8 cellular contexts compared by ENCODE assay signal in genomic region chr1:34858901-34859441, GRCh38. TPM values are rescaled to one million over a fixed set of nuclear protein-coding genes. Genes with fewer than 3 reads are reported as not detected.
DNase-seq lines count a peak whose midpoint lies in the region; ATAC-seq and TF ChIP-seq lines count a peak whose summit lies in the region.

No MANE protein-coding gene starts in this region.

- peak; percentile 6 for ATAC-seq in GM21825 (IDR thresholded peaks at IDR 0.05; ENCODE audit: unreplicated experiment)

- H3K9me2 ChIP-seq in OCI-LY7 (ENCODE audit: insufficient read depth, low read length): no peaks in the 10 kb centered on the region

- H3K36me3 ChIP-seq in A673 (ENCODE audit: insufficient read depth, low read length, poor library complexity, severe bottlenecking) (peaks cover 15% of the 10 kb centered on the region), OCI-LY7 (ENCODE audit: insufficient read depth, low read length) (peaks cover 24% of the 10 kb centered on the region), skeletal muscle tissue (ENCODE audit: control insufficient read depth in 3 of 3, insufficient read depth in 3 of 3, low read length in 3 of 3) (peaks cover 13 to 18% (median 13%) of the 10 kb centered on the region in 3 donors)

- in situ Hi-C loops in GM13977 (cut with MboI; ENCODE audit: low pct_unique_long_range_greater_than_20kb, low sequenced_read_pairs, unreplicated experiment): no loop called here

- H3K4me3 ChIP-seq in A673 (ENCODE audit: low read depth, low read length, poor library complexity, severe bottlenecking) (peak overlapping the region; percentile 97), OCI-LY7 (ENCODE audit: low read depth, low read length, poor library complexity, severe bottlenecking) (peak overlapping the region; percentile 95), skeletal muscle tissue (ENCODE audit: low read length in 3 of 3) (peak overlapping the region; percentile 98 to 100 (median 100))

- H3K27me3 ChIP-seq in A673 (replicated peaks; ENCODE audit: insufficient read depth, low read depth, low read length, poor library complexity) (no peaks in the 10 kb centered on the region), skeletal muscle tissue (ENCODE audit: control insufficient read depth in 3 of 3, insufficient read depth in 3 of 3, low read length in 3 of 3) (no peaks in the 10 kb centered on the region)

- intact Hi-C loops in A673 (cut with micrococcal nuclease; ENCODE audit: unreplicated experiment): no loop called here
- intact Hi-C loops in OCI-LY7 (cut with micrococcal nuclease; ENCODE audit: unreplicated experiment): loop anchor here (2.0 to 10.0 kb wide), 3 partner anchors 126 to 333 kb away; partner anchors contain the start of genes SFPQ, TMEM35B and ZMYM1

- WGBS in adipose tissue, 3 donors: 0% methylated on average over 15 of the region's 15 CpGs

- no peaks in the 10 kb centered on the region for H3K9me3 ChIP-seq in A673 (ENCODE audit: low read depth, low read length, poor library complexity, severe bottlenecking)
- no peaks in the 10 kb centered on the region for H3K9me3 ChIP-seq in OCI-LY7 (ENCODE audit: low read length)
- no peaks in the 10 kb centered on the region for H3K9me3 ChIP-seq in skeletal muscle tissue (ENCODE audit: control insufficient read depth in 3 of 3, low read length in 3 of 3)

- BruUV-seq in A673 (replicated peaks; lab: Mats Ljungman, UMichigan): no TSS peak
- no TSS peak for BruUV-seq in OCI-LY7 (replicated peaks; lab: Mats Ljungman, UMichigan)

- H3K4me2 ChIP-seq in OCI-LY7 (ENCODE audit: low read length): peak overlapping the region; percentile 77

- TF ChIP-seq CTCF in A673 (conservative IDR thresholded peaks at IDR 0.05; ENCODE audit: low read depth, low read length) (no peak), OCI-LY7 (conservative IDR thresholded peaks at IDR 0.05; ENCODE audit: low read length) (no peak), GM13977 (IDR thresholded peaks at IDR 0.05; ENCODE audit: extremely low read depth, insufficient read depth, missing control alignments) (no peak)

- no peaks in the 10 kb centered on the region for H4K20me1 ChIP-seq in OCI-LY7 (ENCODE audit: insufficient read depth, low read length)

- H3K4me1 ChIP-seq in A673 (ENCODE audit: insufficient read depth, low read length, poor library complexity, severe bottlenecking) (peaks cover 8% of the 10 kb centered on the region), OCI-LY7 (ENCODE audit: insufficient read depth, low read length, poor library complexity, severe bottlenecking) (peaks cover 17% of the 10 kb centered on the region), skeletal muscle tissue (ENCODE audit: control insufficient read depth in 3 of 3, insufficient read depth in 3 of 3, low read length in 3 of 3) (peaks cover 19 to 28% (median 20%) of the 10 kb centered on the region in 3 donors)

- H3K79me2 ChIP-seq in OCI-LY7 (ENCODE audit: insufficient read depth, low read depth, low read length): peaks cover 28% of the 10 kb centered on the region

- POLR2A ChIA-PET in A673 (lab: Charles Lee; ENCODE audit: low non-redundant PET): no interaction called here
- POLR2A ChIA-PET in OCI-LY7 (lab: Charles Lee): no interaction called here

- H3K27ac ChIP-seq in A673 (ENCODE audit: low read depth, low read length, poor library complexity, severe bottlenecking) (peak overlapping the region; percentile 79), OCI-LY7 (ENCODE audit: low read depth, low read length, poor library complexity, severe bottlenecking) (peak overlapping the region; percentile 26), adipose tissue (ENCODE audit: low read depth, low read length) (peak overlapping the region; percentile 93), skeletal muscle tissue (ENCODE audit: low read depth, low read length) (peak overlapping the region; percentile 90)

- peak overlapping the region; percentile 95 for H2AFZ ChIP-seq in OCI-LY7 (ENCODE audit: low read length)

- DNase-seq in A673 (ENCODE audit: low spot score) (peak; percentile 10), OCI-LY7 (ENCODE audit: low spot score) (peak; percentile 11), hepatic stellate cell (ENCODE audit: low spot score) (peak; percentile 62), GM13977 (ENCODE audit: low spot score) (no peak), NCI-H2171 treated with DMSO at 0.1 percent for 48 hours (lab: John Stamatoyannopoulos, UW) (no peak)

- CTCF ChIA-PET in A673 (lab: Charles Lee) (no interaction called here), OCI-LY7 (lab: Charles Lee; ENCODE audit: unreplicated experiment) (no interaction called here)

- peak overlapping the region; percentile 98 to 100 (median 98) for H3K9ac ChIP-seq in skeletal muscle tissue (ENCODE audit: low read depth in 1 of 3, low read length in 3 of 3)

RNA-seq across cellular contexts. Expression of gene SMIM12, which starts 0.6 kb away (rescaled TPM):
- total RNA-seq in A673 (2021) (34.7 and 37.5 TPM in 2 replicates), OCI-LY7 (2022) (39.2 and 41.2 TPM in 2 replicates), skeletal muscle tissue (8.9 TPM)
- 36.3 and 44.3 TPM in 2 replicates for total RNA-seq in OCI-LY7 (2014; rRNA removed; shearing (Covaris generic))
- polyA plus RNA-seq in adipose tissue: 10 to 100 TPM; 21.8 to 59.6 (median 23.8) TPM

Comparison
In these comparisons a context has a peak if more than half of its experiments do, and no peak if none do; other contexts are left out.
1. DNase-seq: peak in A673 (single experiment), OCI-LY7 (single experiment) and hepatic stellate cell (single experiment); none in GM13977 (single experiment) and NCI-H2171 treated with DMSO at 0.1 percent for 48 hours (single experiment).
2. H3K27ac ChIP-seq: peak in every context shown above with its lines; median percentile 93 in adipose tissue; 90 in skeletal muscle tissue; 79 in A673; 26 in OCI-LY7.
3. Peak in every context shown above with its lines, with median percentiles within 50 percentile points of each other: H3K4me3 ChIP-seq.